In genomic region chr6:77326029-77326428, GRCh38 we compare ENCODE assay signal across 19 cellular contexts.
DNase-seq lines count a peak whose midpoint lies in the region; ATAC-seq and TF ChIP-seq lines count a peak whose summit lies in the region.
"Had no signal": no experiment of that assay in that cellular context is flagged by ENCODE, and none has a peak within 500 bp of the region (broad histone marks: within the 10 kb centered on the region; RNA-seq: fewer than 3 reads in every experiment).

No MANE protein-coding gene starts in this region.

- no peak overlapping the region for H3K4me3 Mint-ChIP-seq in neural crest cell
- H3K4me3 Mint-ChIP-seq: CD8-positive, alpha-beta memory T cell had no signal

- H3K4me3 ChIP-seq in astrocyte of the spinal cord (ENCODE audit: low read depth, low read length): no peak overlapping the region

- peaks cover 4% of the 10 kb centered on the region for H3K4me1 Mint-ChIP-seq in neural crest cell
- H3K4me1 Mint-ChIP-seq: CD8-positive, alpha-beta memory T cell had no signal

- in situ Hi-C loops in astrocyte of the spinal cord (cut with HindIII; ENCODE audit: low sequenced_read_pairs): no loop called here

- no peaks in the 10 kb centered on the region for H3K9me3 Mint-ChIP-seq in neural crest cell

- no peaks in the 10 kb centered on the region for H3K27me3 Mint-ChIP-seq in neural crest cell (ENCODE audit: low read depth)
- H3K27me3 Mint-ChIP-seq: CD8-positive, alpha-beta memory T cell had no signal

- no peak for TF ChIP-seq CTCF in astrocyte of the spinal cord (IDR thresholded peaks at IDR 0.05; ENCODE audit: low read depth, low read length)
- TF ChIP-seq CTCF in neural crest cell (conservative IDR thresholded peaks at IDR 0.05): no peak

- ATAC-seq in HG02571 (IDR thresholded peaks at IDR 0.05; ENCODE audit: unreplicated experiment): no peak
- ATAC-seq: HepG2 had no signal

- DNase-seq in EH (ENCODE audit: low read depth) (peak; percentile 44), HT1080 (ENCODE audit: low read depth) (peak; percentile 7), astrocyte of the spinal cord (ENCODE audit: low read depth, low spot score) (peak; percentile 20), neural crest cell (ENCODE audit: low read depth, low spot score) (no peak), NCI-H226 (no peak)
- no peak for DNase-seq in activated effector memory CD4-positive, alpha-beta T cell treated with anti-CD3 and anti-CD28 coated beads, Interleukin-2, amount 50 U/mL, for 16 hours
- DNase-seq: Calu3; CD8-positive, alpha-beta memory T cell; DMS153; GF-D8; KBM-7; NCI-H1105; NCI-H2081; NCI-H2171; NCI-H524 treated with DMSO at 0.1 percent for 48 hours; NCI-H82; Right ventricle myocardium superior had no signal

- H3K27ac Mint-ChIP-seq in neural crest cell (ENCODE audit: unreplicated experiment): peak overlapping the region; percentile 39
- H3K27ac Mint-ChIP-seq: CD8-positive, alpha-beta memory T cell had no signal

- no peaks in the 10 kb centered on the region for H3K36me3 Mint-ChIP-seq in neural crest cell (ENCODE audit: low read depth)
- H3K36me3 Mint-ChIP-seq: CD8-positive, alpha-beta memory T cell had no signal

Comparison
In these comparisons a context has a peak if more than half of its experiments do, and no peak if none do; other contexts are left out.
1. DNase-seq: peak in EH (single experiment), HT1080 (single experiment) and astrocyte of the spinal cord (single experiment); none in neural crest cell (single experiment), NCI-H226 (single experiment) and activated effector memory CD4-positive, alpha-beta T cell treated with anti-CD3 and anti-CD28 coated beads, Interleukin-2, amount 50 U/mL, for 16 hours (single experiment).